15 cellular contexts compared by ENCODE assay signal in genomic region chr21:36255650-36256047, GRCh38.
DNase-seq lines count a peak whose midpoint lies in the region; ATAC-seq, FAIRE-seq and TF ChIP-seq lines count a peak whose summit lies in the region.
"Had no signal": no experiment of that assay in that cellular context is flagged by ENCODE, and none has a peak within 500 bp of the region (broad histone marks: within the 10 kb centered on the region; RNA-seq: fewer than 3 reads in every experiment).

No MANE protein-coding gene starts in this region.

- peak overlapping the region; percentile 40 for H3K27ac ChIP-seq in KMS-11

- no peaks in the 10 kb centered on the region for H3K36me3 ChIP-seq in KMS-11 (ENCODE audit: insufficient read depth)

- peak overlapping the region; percentile 19; the same call in 1 of the 2 replicates for H3K9ac ChIP-seq in KMS-11

- peak overlapping the region; percentile 3; the same call in 1 of the 2 replicates for H2AFZ ChIP-seq in KMS-11 (ENCODE audit: low read depth)

- no peaks in the 10 kb centered on the region for H4K20me1 ChIP-seq in KMS-11 (ENCODE audit: insufficient read depth)

- TF ChIP-seq CTCF in KMS-11 (conservative IDR thresholded peaks at IDR 0.05; ENCODE audit: low read depth, low read length) (no peak), omental fat pad (IDR thresholded peaks at IDR 0.05) (no peak)

- peaks cover 41% of the 10 kb centered on the region for H3K4me1 Mint-ChIP-seq in activated T-cell treated with anti-CD3 and anti-CD28 coated beads, Interleukin-2, amount 50 U/mL, for 72 hours (ENCODE audit: low read depth)

- H3K4me2 ChIP-seq in KMS-11 = peak overlapping the region; percentile 46

- peak overlapping the region; percentile 56 to 76 for H3K4me3 Mint-ChIP-seq in activated T-cell treated with anti-CD3 and anti-CD28 coated beads, Interleukin-2, amount 50 U/mL, for 72 hours
- H3K4me3 Mint-ChIP-seq: brain; T-helper 1 cell treated with Interleukin-12 subunit alpha and Interleukin-12 subunit beta and Interleukin-4 antibody, amounts not matched to agents 30 μg/mL and 1 μg/mL, for 36 hours had no signal

- H3K79me2 ChIP-seq in KMS-11 (ENCODE audit: insufficient read depth, low read depth) = no peaks in the 10 kb centered on the region

- no peak overlapping the region for H3K4me3 ChIP-seq in KMS-11 (IDR thresholded peaks at IDR 0.05; ENCODE audit: insufficient read depth, low read depth, low read length)

- no peak for TF ChIP-seq POLR2A in GM12891 (IDR thresholded peaks at IDR 0.05; ENCODE audit: low read depth, low read length)

- H3K27me3 ChIP-seq in KMS-11 (ENCODE audit: insufficient read depth, low read depth) = no peaks in the 10 kb centered on the region

- DNase-seq in activated T-cell treated with anti-CD3 and anti-CD28 coated beads, Interleukin-2, amount 50 U/mL, for 72 hours = no peak
- DNase-seq in activated T-cell treated with anti-CD3 and anti-CD28 coated beads for 4 hours (no peak), activated gamma-delta T cell (lab: John Stamatoyannopoulos, UW) (no peak), GM12891 (ENCODE audit: insufficient read length, low spot score) (no peak), omental fat pad (ENCODE audit: low spot score) (no peak)
- no peak for DNase-seq in activated naive CD4-positive, alpha-beta T cell treated with Interleukin-2 at 50 U/mL for 16 hours
- DNase-seq: IMR-90; kidney; NCI-H446 treated with DMSO at 0.1 percent for 48 hours; stimulated activated CD4-positive, alpha-beta T cell treated with anti-CD3 and anti-CD28 coated beads, Interleukin-4, amount 100 ng/mL, for 24 hours had no signal

- peaks cover 26% of the 10 kb centered on the region for H3K4me1 ChIP-seq in KMS-11 (ENCODE audit: low read depth, poor library complexity, severe bottlenecking)

- H3K27me3 Mint-ChIP-seq in activated T-cell treated with anti-CD3 and anti-CD28 coated beads, Interleukin-2, amount 50 U/mL, for 72 hours (ENCODE audit: low read depth) = no peaks in the 10 kb centered on the region
- H3K27me3 Mint-ChIP-seq: brain had no signal

- peak; percentile 43 to 56 for ATAC-seq in activated T-cell treated with anti-CD3 and anti-CD28 coated beads, Interleukin-2, amount 50 U/mL, for 72 hours (replicated peaks in 1 of 2)
- ATAC-seq in HG02678 (IDR thresholded peaks at IDR 0.05; ENCODE audit: unreplicated experiment) (peak; percentile 72), omental fat pad (ENCODE audit: low FRiP score) (no peak)

- no peak for FAIRE-seq in GM12891 (lab: Jason Lieb, UNC)
- FAIRE-seq: H1, kidney had no signal

- peak overlapping the region; percentile 43 for H3K27ac Mint-ChIP-seq in activated T-cell treated with anti-CD3 and anti-CD28 coated beads, Interleukin-2, amount 50 U/mL, for 72 hours
- H3K27ac Mint-ChIP-seq: T-helper 1 cell treated with Interleukin-12 subunit alpha and Interleukin-12 subunit beta and Interleukin-4 antibody, amounts not matched to agents 30 μg/mL and 1 μg/mL, for 36 hours had no signal

- H3K36me3 Mint-ChIP-seq in activated T-cell treated with anti-CD3 and anti-CD28 coated beads, Interleukin-2, amount 50 U/mL, for 72 hours (ENCODE audit: insufficient read depth in 2 of 2) = peaks cover 0 to 7% of the 10 kb centered on the region in 2 donors

- no peaks in the 10 kb centered on the region for H3K9me3 Mint-ChIP-seq in activated T-cell treated with anti-CD3 and anti-CD28 coated beads, Interleukin-2, amount 50 U/mL, for 72 hours
- H3K9me3 Mint-ChIP-seq: brain; T-helper 1 cell treated with Interleukin-12 subunit alpha and Interleukin-12 subunit beta and Interleukin-4 antibody, amounts not matched to agents 30 μg/mL and 1 μg/mL, for 36 hours had no signal

TF ChIP-seq in GM12891, 5 proteins besides CTCF, POLR2A, EP300 and RAD21:
- TF ChIP-seq TAF1 (IDR thresholded peaks at IDR 0.05; ENCODE audit: low read depth, low read length) (no peak), SPI1 (IDR thresholded peaks at IDR 0.05; ENCODE audit: low read depth, low read length) (no peak), POU2F2 (IDR thresholded peaks at IDR 0.05; ENCODE audit: low read depth, low read length) (no peak), POLR2AphosphoS5 (IDR thresholded peaks at IDR 0.05; ENCODE audit: low read depth, low read length) (no peak), PAX5 (IDR thresholded peaks at IDR 0.05; ENCODE audit: insufficient read depth, low read length, severe bottlenecking) (no peak)
TF ChIP-seq in GM12891: peak in this region for 0.
